In the genomic region with DNA sequence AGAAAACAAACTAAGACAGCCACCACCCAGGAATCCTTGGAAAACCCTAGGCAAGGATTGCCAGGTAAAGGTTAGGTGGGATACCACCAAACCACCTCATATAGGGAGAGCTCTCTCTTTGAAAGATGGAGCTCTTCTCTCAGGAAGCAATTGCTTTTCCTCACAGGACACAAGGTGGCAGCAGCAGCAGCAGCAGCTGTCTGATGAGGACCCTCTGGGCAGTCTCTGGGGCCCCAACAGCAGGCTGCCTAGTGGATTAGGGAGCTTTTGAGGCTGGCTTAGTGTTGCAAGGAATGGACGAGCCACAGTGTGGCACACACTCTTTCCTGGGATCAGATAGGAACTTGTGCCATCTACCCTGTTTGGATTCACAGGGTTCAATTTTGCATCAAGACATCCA, we compare ENCODE assay signal across 1 cellular context.
TF ChIP-seq lines count a peak whose summit lies in the region.

No MANE protein-coding gene starts in this region.

TF ChIP-seq in GM23338, 12 proteins besides CTCF, POLR2A, EP300 and RAD21 (continued from another document):
- TF ChIP-seq CREB1 (CRISPR knock-in tag; IDR thresholded peaks at IDR 0.05; ENCODE audit: low read depth) (no peak), EZH2 (IDR thresholded peaks at IDR 0.05; ENCODE audit: low read depth, unreplicated experiment) (no peak), ZNF114 (CRISPR knock-in tag; IDR thresholded peaks at IDR 0.05) (no peak), STAT1 (IDR thresholded peaks at IDR 0.05; ENCODE audit: unreplicated experiment) (no peak), NANOG (IDR thresholded peaks at IDR 0.05; ENCODE audit: borderline replicate concordance) (no peak), POLR2AphosphoS5 (IDR thresholded peaks at IDR 0.05; ENCODE audit: low read depth) (no peak)
